In the genomic region with DNA sequence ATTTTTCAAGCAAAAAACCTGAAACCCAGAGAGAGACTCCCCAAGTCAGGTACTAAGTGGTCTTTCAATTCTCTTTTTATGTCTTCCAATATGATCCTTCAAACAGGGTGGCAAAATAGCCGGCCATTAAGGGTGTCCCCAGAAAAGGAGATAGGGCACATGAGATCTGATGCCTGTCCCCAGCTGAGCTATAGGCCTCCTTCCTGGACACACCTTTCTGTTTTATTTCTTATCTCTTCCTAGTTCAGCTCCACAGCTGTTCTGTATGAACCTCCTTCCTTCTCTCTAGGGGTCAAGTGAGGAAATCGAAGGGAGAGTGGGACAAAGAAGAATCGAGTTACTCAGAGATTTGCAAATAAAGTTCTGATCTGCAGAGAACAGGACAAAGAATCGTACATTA, we compare ENCODE assay signal across 16 cellular contexts.
DNase-seq lines count a peak whose midpoint lies in the region; ATAC-seq and TF ChIP-seq lines count a peak whose summit lies in the region.
"Had no signal": no experiment of that assay in that cellular context is flagged by ENCODE, and none has a peak within 500 bp of the region (broad histone marks: within the 10 kb centered on the region; RNA-seq: fewer than 3 reads in every experiment).

No MANE protein-coding gene starts in this region.

- no peak overlapping the region for H2AFZ ChIP-seq in hepatocyte

- H3K9me3 ChIP-seq in T-helper 17 cell (ENCODE audit: control insufficient read depth, low read length, poor library complexity, severe bottlenecking) (no peaks in the 10 kb centered on the region), hepatocyte (ENCODE audit: low read depth) (no peaks in the 10 kb centered on the region)
- H3K9me3 ChIP-seq: HAP-1 had no signal

- H3K4me3 Mint-ChIP-seq in activated naive CD4-positive, alpha-beta T cell treated with anti-CD3 and anti-CD28 coated beads, Interleukin-2, amount 50 U/mL, for 24 hours: no peak overlapping the region
- H3K4me3 Mint-ChIP-seq in T-helper 17 cell (no peak overlapping the region), progenitor cell of endocrine pancreas (ENCODE audit: low read depth) (no peak overlapping the region)
- H3K4me3 Mint-ChIP-seq in activated CD4-positive, alpha-beta memory T cell treated with anti-CD3 and anti-CD28 coated beads, Interleukin-2, amount 10 ng/mL, durations not matched to agents 7 days and 5 days: no peak overlapping the region
- H3K4me3 Mint-ChIP-seq: CD14-positive monocyte; CD8-positive, alpha-beta T cell had no signal

- DNase-seq in activated naive CD4-positive, alpha-beta T cell treated with anti-CD3 and anti-CD28 coated beads, Interleukin-2, amount 50 U/mL, for 16 hours: no peak
- DNase-seq in T-helper 17 cell: no peak
- no peak for DNase-seq in left colon
- DNase-seq in progenitor cell of endocrine pancreas (ENCODE audit: low spot score, unreplicated experiment): no peak
- no peak for DNase-seq in NCI-H2196 treated with DMSO at 0.1 percent for 48 hours (lab: John Stamatoyannopoulos, UW; ENCODE audit: unreplicated experiment)
- DNase-seq in activated CD4-positive, alpha-beta memory T cell treated with anti-CD3 and anti-CD28 coated beads, Interleukin-2, amount 10 ng/mL, durations not matched to agents 7 days and 5 days: no peak
- no peak for DNase-seq in hepatocyte (ENCODE audit: low spot score)
- DNase-seq: CD8-positive, alpha-beta T cell; COR-L47; DMS153; DMS79 treated with DMSO at 0.1 percent for 48 hours; EL had no signal

- no peaks in the 10 kb centered on the region for H4K20me1 ChIP-seq in hepatocyte (ENCODE audit: insufficient read depth, poor library complexity, severe bottlenecking)

- POLR2A ChIA-PET in activated CD4-positive, alpha-beta memory T cell treated with anti-CD3 and anti-CD28 coated beads, Interleukin-2, amount 10 ng/mL, durations not matched to agents 7 days and 5 days (lab: Charles Lee): no interaction called here

- no peaks in the 10 kb centered on the region for H3K9me2 ChIP-seq in hepatocyte (replicated peaks; ENCODE audit: insufficient read depth)

- H3K4me1 Mint-ChIP-seq in activated naive CD4-positive, alpha-beta T cell treated with anti-CD3 and anti-CD28 coated beads, Interleukin-2, amount 50 U/mL, for 24 hours: peaks cover 43% of the 10 kb centered on the region
- H3K4me1 Mint-ChIP-seq in T-helper 17 cell (peaks cover 7% of the 10 kb centered on the region), progenitor cell of endocrine pancreas (ENCODE audit: low read depth) (peaks cover 17% of the 10 kb centered on the region)
- peaks cover 12% of the 10 kb centered on the region for H3K4me1 Mint-ChIP-seq in activated CD4-positive, alpha-beta memory T cell treated with anti-CD3 and anti-CD28 coated beads, Interleukin-2, amount 10 ng/mL, durations not matched to agents 7 days and 5 days

- no peak overlapping the region for H3K4me3 ChIP-seq in hepatocyte
- H3K4me3 ChIP-seq: HAP-1 had no signal

- no peak for TF ChIP-seq CTCF in progenitor cell of endocrine pancreas (IDR thresholded peaks at IDR 0.05; ENCODE audit: unreplicated experiment)
- TF ChIP-seq CTCF in hepatocyte (IDR thresholded peaks at IDR 0.05; ENCODE audit: poor library complexity): no peak

- H3K9me3 Mint-ChIP-seq in activated naive CD4-positive, alpha-beta T cell treated with anti-CD3 and anti-CD28 coated beads, Interleukin-2, amount 50 U/mL, for 24 hours: no peaks in the 10 kb centered on the region
- no peaks in the 10 kb centered on the region for H3K9me3 Mint-ChIP-seq in progenitor cell of endocrine pancreas (ENCODE audit: low read depth)
- H3K9me3 Mint-ChIP-seq in activated CD4-positive, alpha-beta memory T cell treated with anti-CD3 and anti-CD28 coated beads, Interleukin-2, amount 10 ng/mL, durations not matched to agents 7 days and 5 days: no peaks in the 10 kb centered on the region
- H3K9me3 Mint-ChIP-seq: CD8-positive, alpha-beta T cell had no signal

- intact Hi-C loops in left colon (cut with DNase I, micrococcal nuclease): no loop called here

- ATAC-seq in T-helper 17 cell (no peak), left colon (peak; percentile 66)
- ATAC-seq: CD8-positive, alpha-beta T cell had no signal

- H3K4me1 ChIP-seq in hepatocyte (ENCODE audit: insufficient read depth): peaks cover 12% of the 10 kb centered on the region

- H3K27me3 Mint-ChIP-seq in activated naive CD4-positive, alpha-beta T cell treated with anti-CD3 and anti-CD28 coated beads, Interleukin-2, amount 50 U/mL, for 24 hours: no peaks in the 10 kb centered on the region
- no peaks in the 10 kb centered on the region for H3K27me3 Mint-ChIP-seq in T-helper 17 cell
- peaks cover 5% of the 10 kb centered on the region for H3K27me3 Mint-ChIP-seq in progenitor cell of endocrine pancreas
- H3K27me3 Mint-ChIP-seq in activated CD4-positive, alpha-beta memory T cell treated with anti-CD3 and anti-CD28 coated beads, Interleukin-2, amount 10 ng/mL, durations not matched to agents 7 days and 5 days: no peaks in the 10 kb centered on the region

- no peak overlapping the region for H3K4me2 ChIP-seq in hepatocyte

- H3K27ac Mint-ChIP-seq in activated naive CD4-positive, alpha-beta T cell treated with anti-CD3 and anti-CD28 coated beads, Interleukin-2, amount 50 U/mL, for 24 hours: peak overlapping the region; percentile 24
- peak overlapping the region; percentile 16 for H3K27ac Mint-ChIP-seq in T-helper 17 cell
- H3K27ac Mint-ChIP-seq in progenitor cell of endocrine pancreas: peak overlapping the region; percentile 50
- no peak overlapping the region for H3K27ac Mint-ChIP-seq in activated CD4-positive, alpha-beta memory T cell treated with anti-CD3 and anti-CD28 coated beads, Interleukin-2, amount 10 ng/mL, durations not matched to agents 7 days and 5 days
- H3K27ac Mint-ChIP-seq: CD14-positive monocyte; CD8-positive, alpha-beta T cell had no signal

- WGBS in hepatocyte (ENCODE audit: low lambda C conversion rate, missing lambda C conversion rate): 69% methylated on average over 4 of the region's 4 CpGs

- CTCF ChIA-PET in activated CD4-positive, alpha-beta memory T cell treated with anti-CD3 and anti-CD28 coated beads, Interleukin-2, amount 10 ng/mL, durations not matched to agents 7 days and 5 days (lab: Charles Lee): no interaction called here

- H3K79me2 ChIP-seq in hepatocyte: no peaks in the 10 kb centered on the region

- H3K27ac ChIP-seq in hepatocyte: no peak overlapping the region
- H3K27ac ChIP-seq: 22Rv1 had no signal

- H3K27me3 ChIP-seq in hepatocyte: no peaks in the 10 kb centered on the region

- H3K36me3 ChIP-seq in hepatocyte (replicated peaks; ENCODE audit: insufficient read depth, low read depth): no peaks in the 10 kb centered on the region
- H3K36me3 ChIP-seq: HAP-1 had no signal

- no peaks in the 10 kb centered on the region for H3K36me3 Mint-ChIP-seq in activated naive CD4-positive, alpha-beta T cell treated with anti-CD3 and anti-CD28 coated beads, Interleukin-2, amount 50 U/mL, for 24 hours
- H3K36me3 Mint-ChIP-seq in T-helper 17 cell (ENCODE audit: low read depth) (peaks cover 6% of the 10 kb centered on the region), progenitor cell of endocrine pancreas (ENCODE audit: insufficient read depth) (no peaks in the 10 kb centered on the region)
- no peaks in the 10 kb centered on the region for H3K36me3 Mint-ChIP-seq in activated CD4-positive, alpha-beta memory T cell treated with anti-CD3 and anti-CD28 coated beads, Interleukin-2, amount 10 ng/mL, durations not matched to agents 7 days and 5 days (ENCODE audit: low read depth)
- H3K36me3 Mint-ChIP-seq: CD14-positive monocyte; CD8-positive, alpha-beta T cell had no signal
